Comparison of ENCODE assay signal across 21 cellular contexts in the genomic region with DNA sequence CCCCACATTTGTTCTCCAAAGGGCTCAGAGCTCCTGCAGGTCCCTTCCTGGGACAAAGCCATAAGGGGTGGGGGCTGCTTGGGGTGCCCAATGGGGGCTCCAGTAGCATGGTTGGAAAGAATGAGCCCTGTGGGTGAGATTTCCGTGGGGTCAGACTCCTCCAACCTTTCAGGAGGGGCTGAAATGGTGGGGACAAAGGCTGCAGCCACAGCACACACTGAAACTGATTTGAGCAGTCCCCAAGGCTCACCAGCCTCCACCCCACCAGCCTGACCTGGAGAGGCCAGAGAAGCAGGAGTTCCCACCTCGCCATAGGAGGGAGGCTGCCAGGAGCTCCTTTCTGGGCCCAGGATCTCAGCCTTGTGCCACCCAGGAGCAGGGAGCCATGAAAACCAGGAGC.
"Had no signal": no experiment of that assay in that cellular context is flagged by ENCODE, and none has a peak within 500 bp of the region (broad histone marks: within the 10 kb centered on the region; RNA-seq: fewer than 3 reads in every experiment).

No MANE protein-coding gene starts in this region.

- H3K36me3 ChIP-seq: heart left ventricle, left ventricle myocardium inferior, pancreas, spleen, suprapubic skin, thoracic aorta, tibial artery, uterus had no signal

- H3K9me3 ChIP-seq: pancreas, psoas muscle, suprapubic skin, thoracic aorta, tibial artery, uterus had no signal

- H3K4me3 ChIP-seq: heart left ventricle, left ventricle myocardium inferior, lung, mucosa of descending colon, pancreas, psoas muscle, spleen, suprapubic skin, thoracic aorta, tibial artery, uterus had no signal

- H3K4me1 ChIP-seq: pancreas, psoas muscle, tibial artery, uterus had no signal

- DNase-seq: heart left ventricle; hypothalamus; immature natural killer cell; kidney; left ventricle myocardium inferior; midbrain; mucosa of descending colon; naive thymus-derived CD4-positive, alpha-beta T cell; nucleus accumbens; pancreas; psoas muscle; small intestine; spleen; stimulated activated CD4-positive, alpha-beta T cell treated with anti-CD3 and anti-CD28 coated beads, Interleukin-4, amount 100 ng/mL, for 24 hours; stimulated activated naive CD4-positive, alpha-beta T cell; trophoblast cell; uterus had no signal

- H3K27ac ChIP-seq: heart left ventricle, left ventricle myocardium inferior, pancreas, psoas muscle, spleen, suprapubic skin, thoracic aorta, tibial artery, uterus had no signal

- H3K27me3 ChIP-seq: heart left ventricle, pancreas, spleen, suprapubic skin, tibial artery, uterus had no signal
